ENCODE assay signal across 1 cellular context in the genomic region with DNA sequence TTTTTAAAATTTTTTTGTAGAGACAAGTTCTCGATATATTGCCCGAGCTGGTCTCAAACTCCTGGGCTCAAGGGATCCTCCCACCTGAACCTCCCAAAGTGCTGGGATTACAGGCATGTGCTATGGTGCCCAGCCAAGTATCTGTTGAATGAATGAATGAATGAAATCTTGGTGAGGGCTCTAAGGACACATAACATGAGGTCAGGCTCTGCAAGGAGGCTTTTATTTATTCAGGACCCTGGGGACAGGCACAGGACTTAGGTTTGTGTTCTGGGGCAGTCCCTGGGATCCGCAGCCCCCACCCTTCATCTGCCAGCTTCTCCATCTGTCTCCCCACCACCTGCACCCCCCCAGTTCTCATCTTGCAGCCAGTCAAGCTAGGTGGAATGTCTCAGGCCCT.
TF ChIP-seq lines count a peak whose summit lies in the region.

No MANE protein-coding gene starts in this region.

TF ChIP-seq in GM23338, 12 proteins besides CTCF, POLR2A, EP300 and RAD21 (continued from another document):
- TF ChIP-seq, protein P1, sequence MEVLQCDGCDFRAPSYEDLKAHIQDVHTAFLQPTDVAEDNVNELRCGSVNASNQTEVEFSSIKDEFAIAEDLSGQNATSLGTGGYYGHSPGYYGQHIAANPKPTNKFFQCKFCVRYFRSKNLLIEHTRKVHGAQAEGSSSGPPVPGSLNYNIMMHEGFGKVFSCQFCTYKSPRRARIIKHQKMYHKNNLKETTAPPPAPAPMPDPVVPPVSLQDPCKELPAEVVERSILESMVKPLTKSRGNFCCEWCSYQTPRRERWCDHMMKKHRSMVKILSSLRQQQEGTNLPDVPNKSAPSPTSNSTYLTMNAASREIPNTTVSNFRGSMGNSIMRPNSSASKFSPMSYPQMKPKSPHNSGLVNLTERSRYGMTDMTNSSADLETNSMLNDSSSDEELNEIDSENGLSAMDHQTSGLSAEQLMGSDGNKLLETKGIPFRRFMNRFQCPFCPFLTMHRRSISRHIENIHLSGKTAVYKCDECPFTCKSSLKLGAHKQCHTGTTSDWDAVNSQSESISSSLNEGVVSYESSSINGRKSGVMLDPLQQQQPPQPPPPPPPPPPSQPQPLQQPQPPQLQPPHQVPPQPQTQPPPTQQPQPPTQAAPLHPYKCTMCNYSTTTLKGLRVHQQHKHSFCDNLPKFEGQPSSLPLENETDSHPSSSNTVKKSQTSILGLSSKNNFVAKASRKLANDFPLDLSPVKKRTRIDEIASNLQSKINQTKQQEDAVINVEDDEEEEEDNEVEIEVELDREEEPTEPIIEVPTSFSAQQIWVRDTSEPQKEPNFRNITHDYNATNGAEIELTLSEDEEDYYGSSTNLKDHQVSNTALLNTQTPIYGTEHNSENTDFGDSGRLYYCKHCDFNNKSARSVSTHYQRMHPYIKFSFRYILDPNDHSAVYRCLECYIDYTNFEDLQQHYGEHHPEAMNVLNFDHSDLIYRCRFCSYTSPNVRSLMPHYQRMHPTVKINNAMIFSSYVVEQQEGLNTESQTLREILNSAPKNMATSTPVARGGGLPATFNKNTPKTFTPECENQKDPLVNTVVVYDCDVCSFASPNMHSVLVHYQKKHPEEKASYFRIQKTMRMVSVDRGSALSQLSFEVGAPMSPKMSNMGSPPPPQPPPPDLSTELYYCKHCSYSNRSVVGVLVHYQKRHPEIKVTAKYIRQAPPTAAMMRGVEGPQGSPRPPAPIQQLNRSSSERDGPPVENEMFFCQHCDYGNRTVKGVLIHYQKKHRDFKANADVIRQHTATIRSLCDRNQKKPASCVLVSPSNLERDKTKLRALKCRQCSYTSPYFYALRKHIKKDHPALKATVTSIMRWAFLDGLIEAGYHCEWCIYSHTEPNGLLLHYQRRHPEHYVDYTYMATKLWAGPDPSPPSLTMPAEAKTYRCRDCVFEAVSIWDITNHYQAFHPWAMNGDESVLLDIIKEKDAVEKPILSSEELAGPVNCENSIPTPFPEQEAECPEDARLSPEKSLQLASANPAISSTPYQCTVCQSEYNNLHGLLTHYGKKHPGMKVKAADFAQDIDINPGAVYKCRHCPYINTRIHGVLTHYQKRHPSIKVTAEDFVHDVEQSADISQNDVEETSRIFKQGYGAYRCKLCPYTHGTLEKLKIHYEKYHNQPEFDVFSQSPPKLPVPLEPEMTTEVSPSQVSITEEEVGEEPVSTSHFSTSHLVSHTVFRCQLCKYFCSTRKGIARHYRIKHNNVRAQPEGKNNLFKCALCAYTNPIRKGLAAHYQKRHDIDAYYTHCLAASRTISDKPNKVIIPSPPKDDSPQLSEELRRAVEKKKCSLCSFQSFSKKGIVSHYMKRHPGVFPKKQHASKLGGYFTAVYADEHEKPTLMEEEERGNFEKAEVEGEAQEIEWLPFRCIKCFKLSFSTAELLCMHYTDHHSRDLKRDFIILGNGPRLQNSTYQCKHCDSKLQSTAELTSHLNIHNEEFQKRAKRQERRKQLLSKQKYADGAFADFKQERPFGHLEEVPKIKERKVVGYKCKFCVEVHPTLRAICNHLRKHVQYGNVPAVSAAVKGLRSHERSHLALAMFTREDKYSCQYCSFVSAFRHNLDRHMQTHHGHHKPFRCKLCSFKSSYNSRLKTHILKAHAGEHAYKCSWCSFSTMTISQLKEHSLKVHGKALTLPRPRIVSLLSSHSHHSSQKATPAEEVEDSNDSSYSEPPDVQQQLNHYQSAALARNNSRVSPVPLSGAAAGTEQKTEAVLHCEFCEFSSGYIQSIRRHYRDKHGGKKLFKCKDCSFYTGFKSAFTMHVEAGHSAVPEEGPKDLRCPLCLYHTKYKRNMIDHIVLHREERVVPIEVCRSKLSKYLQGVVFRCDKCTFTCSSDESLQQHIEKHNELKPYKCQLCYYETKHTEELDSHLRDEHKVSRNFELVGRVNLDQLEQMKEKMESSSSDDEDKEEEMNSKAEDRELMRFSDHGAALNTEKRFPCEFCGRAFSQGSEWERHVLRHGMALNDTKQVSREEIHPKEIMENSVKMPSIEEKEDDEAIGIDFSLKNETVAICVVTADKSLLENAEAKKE (CRISPR knock-in tag; IDR thresholded peaks at IDR 0.05): no peak
- TF ChIP-seq ZNF114 (CRISPR knock-in tag; IDR thresholded peaks at IDR 0.05) (no peak), CREB1 (CRISPR knock-in tag; IDR thresholded peaks at IDR 0.05; ENCODE audit: low read depth) (no peak), EZH2 (IDR thresholded peaks at IDR 0.05; ENCODE audit: low read depth, unreplicated experiment) (no peak)
